Comparison of ENCODE assay signal across 12 cellular contexts in genomic region chr9:35519697-35520403, GRCh38. TPM values are rescaled to one million over a fixed set of nuclear protein-coding genes. Genes with fewer than 3 reads are reported as not detected.
DNase-seq lines count a peak whose midpoint lies in the region; ATAC-seq, FAIRE-seq and TF ChIP-seq lines count a peak whose summit lies in the region.
"Had no signal": no experiment of that assay in that cellular context is flagged by ENCODE, and none has a peak within 500 bp of the region (broad histone marks: within the 10 kb centered on the region; RNA-seq: fewer than 3 reads in every experiment).

No MANE protein-coding gene starts in this region.

- no TSS peak for BruUV-seq in MCF 10A (replicated peaks; lab: Mats Ljungman, UMichigan)

- no peak for FAIRE-seq in small intestine (lab: Jason Lieb, UNC)
- FAIRE-seq: endometrium had no signal

- no peaks in the 10 kb centered on the region for H3K27me3 Mint-ChIP-seq in MCF 10A (ENCODE audit: insufficient read depth, unreplicated experiment)

- WGBS in small intestine, 3 donors, result 87 to 89% (median 88%) methylated on average over 1 of the region's 1 CpG

- H3K27ac ChIP-seq in left lung, result peak overlapping the region; percentile 64 to 66
- H3K27ac ChIP-seq in temporal lobe (ENCODE audit: low read depth, low read length), result peak overlapping the region; percentile 91
- peak overlapping the region in 1 of 2 donors; percentile 55 for H3K27ac ChIP-seq in small intestine (ENCODE audit: low read depth in 1 of 2, low read length in 1 of 2)

- no peak for ATAC-seq in left lung

- no peak overlapping the region for H3K4me3 Mint-ChIP-seq in MCF 10A (ENCODE audit: unreplicated experiment)
- H3K4me3 Mint-ChIP-seq: activated T-helper 1 cell treated with anti-CD3 and anti-CD28 coated beads, Interleukin-12 subunit alpha, Interleukin-12 subunit beta, Interleukin-2, Interleukin-4 antibody, amounts not matched to agents 30 ng/mL and 10 ng/mL and 1 ng/mL, durations not matched to agents 14 hours and 24 hours and 36 hours had no signal

- peaks cover 41 to 62% of the 10 kb centered on the region in 2 donors for H3K4me1 ChIP-seq in left lung
- peaks cover 0 to 9% of the 10 kb centered on the region in 2 donors for H3K4me1 ChIP-seq in small intestine (ENCODE audit: control insufficient read depth in 2 of 2, insufficient read depth in 1 of 2, low read depth in 1 of 2, low read length in 1 of 2)

- H3K9me3 Mint-ChIP-seq in MCF 10A (ENCODE audit: unreplicated experiment), result no peaks in the 10 kb centered on the region
- H3K9me3 Mint-ChIP-seq: activated T-helper 1 cell treated with anti-CD3 and anti-CD28 coated beads, Interleukin-12 subunit alpha, Interleukin-12 subunit beta, Interleukin-2, Interleukin-4 antibody, amounts not matched to agents 30 ng/mL and 10 ng/mL and 1 ng/mL, durations not matched to agents 14 hours and 24 hours and 36 hours had no signal

- H3K36me3 ChIP-seq in left lung, result no peaks in the 10 kb centered on the region
- no peaks in the 10 kb centered on the region for H3K36me3 ChIP-seq in small intestine (ENCODE audit: control insufficient read depth in 2 of 2, insufficient read depth in 2 of 2, low read length in 2 of 2)

- POLR2A ChIA-PET in MCF 10A (lab: Yijun Ruan, JAX), result interaction anchor here (0.6 to 6.2 kb wide), 14 partner anchors 9 to 499 kb away, joined by 3 to 33 read pairs (median 3); partner anchors contain the start of genes ARHGEF39, ATOSB, RUSC2 and VCP

- DNase-seq in LHCN-M2 (ENCODE audit: low read depth), result peak; percentile 30
- no peak for DNase-seq in MCF 10A (ENCODE audit: unreplicated experiment)
- DNase-seq in left lung, result no peak
- DNase-seq in NCI-H345 treated with DMSO at 0.1 percent for 48 hours (lab: John Stamatoyannopoulos, UW; ENCODE audit: unreplicated experiment), result no peak
- DNase-seq in D341Med (ENCODE audit: low spot score), result no peak
- DNase-seq in activated CD8-positive, alpha-beta memory T cell treated with anti-CD3 and anti-CD28 coated beads, Interleukin-2, amount 50 U/mL, for 4 hours, result no peak
- DNase-seq in small intestine, result no peak
- DNase-seq: GF-D8, NCI-H2171 treated with DMSO at 0.1 percent for 48 hours had no signal

- peaks cover 39% of the 10 kb centered on the region for H3K4me1 Mint-ChIP-seq in MCF 10A (ENCODE audit: insufficient read depth, unreplicated experiment)

- no peaks in the 10 kb centered on the region for H3K9me3 ChIP-seq in left lung
- H3K9me3 ChIP-seq in small intestine (ENCODE audit: control insufficient read depth, low read depth), result no peaks in the 10 kb centered on the region

- CTCF ChIA-PET in MCF 10A (lab: Yijun Ruan, JAX), result interaction anchor here (0.6 to 2.8 kb wide), 2 partner anchors 19 to 144 kb away, joined by 3 to 14 read pairs; no protein-coding TSS in a partner anchor

- H3K36me3 Mint-ChIP-seq in MCF 10A (ENCODE audit: insufficient read depth, unreplicated experiment), result no peaks in the 10 kb centered on the region

- intact Hi-C loops in MCF 10A (cut with micrococcal nuclease), result no loop called here
- intact Hi-C loops in left lung (cut with DNase I), result no loop called here

- no peak for TF ChIP-seq CTCF in MCF 10A (IDR thresholded peaks at IDR 0.05; ENCODE audit: unreplicated experiment)
- TF ChIP-seq CTCF in left lung (IDR thresholded peaks at IDR 0.05), result no peak

- H3K4me3 ChIP-seq in left lung (no peak overlapping the region), small intestine (ENCODE audit: low read depth in 1 of 2, low read length in 2 of 2) (no peak overlapping the region)

- no peaks in the 10 kb centered on the region for H3K27me3 ChIP-seq in left lung
- no peaks in the 10 kb centered on the region for H3K27me3 ChIP-seq in small intestine (ENCODE audit: control insufficient read depth in 2 of 2, insufficient read depth in 2 of 2, low read length in 2 of 2)

- peak overlapping the region; percentile 89 for H3K27ac Mint-ChIP-seq in MCF 10A (ENCODE audit: low read depth, unreplicated experiment)
- H3K27ac Mint-ChIP-seq: activated T-helper 1 cell treated with anti-CD3 and anti-CD28 coated beads, Interleukin-12 subunit alpha, Interleukin-12 subunit beta, Interleukin-2, Interleukin-4 antibody, amounts not matched to agents 30 ng/mL and 10 ng/mL and 1 ng/mL, durations not matched to agents 14 hours and 24 hours and 36 hours had no signal

RNA-seq across cellular contexts. Expression of gene RUSC2, which starts 29.9 kb away (rescaled TPM):
- total RNA-seq in LHCN-M2 (2014; rRNA removed), result 31.3 and 31.5 TPM in 2 replicates
- 32.8 TPM for polyA plus RNA-seq in LHCN-M2 (2012)
- total RNA-seq in MCF 10A (2022), result 27.8 and 30.5 TPM in 2 replicates
- 10 to 100 TPM; 28.2 to 32.2 TPM for total RNA-seq in left lung
- total RNA-seq in temporal lobe, result 45.2 TPM
- 1 to 10 TPM; 2.2 to 8.9 (median 3.5) TPM for polyA plus RNA-seq in small intestine
